Comparison of ENCODE assay signal across 15 cellular contexts in genomic region chr9:94011134-94011533, GRCh38. TPM values are rescaled to one million over a fixed set of nuclear protein-coding genes. Genes with fewer than 3 reads are reported as not detected.
DNase-seq lines count a peak whose midpoint lies in the region; ATAC-seq and TF ChIP-seq lines count a peak whose summit lies in the region.
"Had no signal": no experiment of that assay in that cellular context is flagged by ENCODE, and none has a peak within 500 bp of the region (broad histone marks: within the 10 kb centered on the region; RNA-seq: fewer than 3 reads in every experiment).

No MANE protein-coding gene starts in this region.

- no peaks in the 10 kb centered on the region for H3K9me3 ChIP-seq in DND-41 (ENCODE audit: insufficient read depth, low read length, severe bottlenecking)
- H3K9me3 ChIP-seq in mucosa of descending colon: no peaks in the 10 kb centered on the region
- H3K9me3 ChIP-seq: Peyer's patch had no signal

- no peak overlapping the region for H3K9ac ChIP-seq in DND-41 (ENCODE audit: low read depth, low read length)

- H3K4me1 ChIP-seq in DND-41 (ENCODE audit: insufficient read depth, low read length): no peaks in the 10 kb centered on the region
- no peaks in the 10 kb centered on the region for H3K4me1 ChIP-seq in mucosa of descending colon (ENCODE audit: low read depth)
- H3K4me1 ChIP-seq: Peyer's patch had no signal

- H3K27me3 ChIP-seq in DND-41 (ENCODE audit: insufficient read depth, low read length, poor library complexity): no peaks in the 10 kb centered on the region
- H3K27me3 ChIP-seq: Peyer's patch had no signal

- DNase-seq in AG10803 (ENCODE audit: low read depth): peak; percentile 18
- peak; percentile 8 for DNase-seq in DND-41
- DNase-seq in astrocyte of the hippocampus (ENCODE audit: low read depth, low spot score): peak; percentile 55
- DNase-seq in mucosa of descending colon: peak in 1 of 3 donors; percentile 25
- DNase-seq in left lobe of liver (ENCODE audit: low spot score): no peak
- DNase-seq in activated CD4-positive, CD25-positive, alpha-beta regulatory T cell (lab: John Stamatoyannopoulos, UW): no peak
- DNase-seq: activated CD4-positive, alpha-beta memory T cell treated with anti-CD3 and anti-CD28 coated beads for 36 hours; cerebellar nuclear complex; MM.1S; NCI-H2227 treated with DMSO at 0.1 percent for 48 hours; Peyer's patch; T-helper 9 cell had no signal

- no peak for ATAC-seq in DND-41 (ENCODE audit: insufficient read depth, low read depth)
- ATAC-seq in mucosa of descending colon: peak; percentile 65
- no peak for ATAC-seq in GM18498 (IDR thresholded peaks at IDR 0.05; ENCODE audit: unreplicated experiment)
- no peak for ATAC-seq in HG03354 (IDR thresholded peaks at IDR 0.05; ENCODE audit: poor library complexity, severe bottlenecking, unreplicated experiment)
- no peak for ATAC-seq in left lobe of liver

- H3K79me2 ChIP-seq in DND-41 (ENCODE audit: insufficient read depth, low read length): no peaks in the 10 kb centered on the region

- no peak overlapping the region for H3K27ac ChIP-seq in DND-41 (ENCODE audit: low read length)
- H3K27ac ChIP-seq: Peyer's patch had no signal

- H3K36me3 ChIP-seq in DND-41 (ENCODE audit: insufficient read depth, low read length) (no peaks in the 10 kb centered on the region), mucosa of descending colon (ENCODE audit: low read depth) (no peaks in the 10 kb centered on the region)
- H3K36me3 ChIP-seq: Peyer's patch had no signal

- H3K4me2 ChIP-seq in DND-41 (ENCODE audit: insufficient read depth, low read length): no peak overlapping the region

- no peak overlapping the region for H3K4me3 ChIP-seq in AG10803 (ENCODE audit: low read length)
- no peak overlapping the region for H3K4me3 ChIP-seq in DND-41 (ENCODE audit: low read depth in 1 of 2, low read length in 2 of 2)
- no peak overlapping the region for H3K4me3 ChIP-seq in mucosa of descending colon
- H3K4me3 ChIP-seq: Peyer's patch had no signal

- no peak for TF ChIP-seq CTCF in AG10803 (conservative IDR thresholded peaks at IDR 0.05; ENCODE audit: low read length)
- TF ChIP-seq CTCF in DND-41 (IDR thresholded peaks at IDR 0.05; ENCODE audit: borderline replicate concordance, extremely low read depth, low read length, poor library complexity, severe bottlenecking): no peak
- TF ChIP-seq CTCF in mucosa of descending colon (IDR thresholded peaks at IDR 0.05): no peak

- H2AFZ ChIP-seq in DND-41 (ENCODE audit: low read depth, low read length): no peak overlapping the region

- H4K20me1 ChIP-seq in DND-41 (ENCODE audit: insufficient read depth, low read length): no peaks in the 10 kb centered on the region

- intact Hi-C loops in mucosa of descending colon (cut with DNase I, micrococcal nuclease): no loop called here

RNA-seq across cellular contexts. Expression of gene BARX1, which starts 56.0 kb away (rescaled TPM):
- under 1 TPM in 1 of 3 donors, not detected in 2; 0.17 TPM for total RNA-seq in mucosa of descending colon
- total RNA-seq in left lobe of liver: not detected
- total RNA-seq: Peyer's patch, renal cortical epithelial cell had no signal

Comparison
In these comparisons a context has a peak if more than half of its experiments do, and no peak if none do; other contexts are left out.
1. DNase-seq: peak in AG10803 (single experiment), DND-41 (single experiment) and astrocyte of the hippocampus (single experiment); none in left lobe of liver (single experiment) and activated CD4-positive, CD25-positive, alpha-beta regulatory T cell (0 of 4).